In the genomic region with DNA sequence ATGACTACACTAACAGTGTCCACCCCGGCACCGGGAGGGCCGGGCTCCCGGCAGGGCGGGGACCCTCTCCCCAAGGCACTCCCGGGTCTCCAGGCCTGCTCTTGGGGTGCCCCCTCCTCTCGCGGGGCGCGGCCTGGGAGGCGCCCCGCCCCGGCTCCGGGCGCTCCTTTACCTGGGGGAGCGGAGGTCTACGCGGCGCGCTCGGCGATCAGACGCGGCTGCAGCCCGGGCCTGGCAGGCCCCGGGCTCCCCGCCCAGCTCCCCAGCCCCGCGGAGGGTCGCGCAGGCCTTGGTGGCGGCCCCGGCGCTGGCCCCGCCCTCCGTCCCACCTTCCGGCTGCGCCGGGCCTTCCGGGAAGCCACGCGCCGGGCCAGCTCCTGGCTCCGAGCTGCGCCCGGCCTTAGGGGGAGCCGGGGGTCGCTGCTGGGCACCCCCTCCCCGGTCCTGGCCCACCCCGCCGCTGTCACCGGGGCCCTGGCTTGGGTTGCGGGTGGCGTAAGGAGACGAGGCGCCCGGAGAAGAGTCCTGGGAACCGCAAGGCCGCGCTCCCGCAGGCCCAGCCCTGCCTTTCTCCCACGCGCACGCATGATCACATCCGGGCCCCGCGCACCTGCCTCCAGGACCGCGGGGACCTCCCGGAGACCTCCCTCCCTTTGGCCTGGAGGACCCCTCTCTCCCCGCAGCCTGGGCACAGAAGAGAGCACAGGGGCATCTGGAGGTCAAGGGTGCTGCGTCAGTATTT, we compare ENCODE assay signal across 8 cellular contexts. TPM values are rescaled to one million over a fixed set of nuclear protein-coding genes. Genes with fewer than 3 reads are reported as not detected.
A peak's percentile ranks its signal among the peaks of the same experiment; 100 is the strongest.
DNase-seq lines count a peak whose midpoint lies in the region; ATAC-seq and TF ChIP-seq lines count a peak whose summit lies in the region.

Gene C19orf12, minus strand, starts transcription at position 309 of the 742 bp plus-strand sequence. CDS start 6,848 bp downstream, outside the sequence.

- 0% methylated on average over 30 of the region's 72 CpGs; no CpG with 5 or more reads in 1 of the 2 donors for WGBS in testis, 2 donors

- peak; percentile 55 to 57 for ATAC-seq in CD4-positive, CD25-positive, alpha-beta regulatory T cell (ENCODE audit: low read depth in 2 of 2)
- ATAC-seq in GM19328 (IDR thresholded peaks at IDR 0.05; ENCODE audit: unreplicated experiment): peak; percentile 72
- peak; percentile 52 for ATAC-seq in HG03457 (IDR thresholded peaks at IDR 0.05; ENCODE audit: unreplicated experiment)
- ATAC-seq in foreskin keratinocyte: peak; percentile 76

- intact Hi-C loops in testis (cut with DNase I; ENCODE audit: low total_unique reads): loop anchor here (5.0 kb wide), 1 partner anchor 103 kb away; no protein-coding TSS in a partner anchor

- peak within 1 kb of the TSS; percentile 96 to 99 (median 96) for H3K27ac Mint-ChIP-seq in CD4-positive, CD25-positive, alpha-beta regulatory T cell
- H3K27ac Mint-ChIP-seq in neural crest cell (ENCODE audit: unreplicated experiment): peak within 1 kb of the TSS; percentile 92

- peaks cover 6% of the 10 kb centered on the region for H3K27me3 Mint-ChIP-seq in CD4-positive, CD25-positive, alpha-beta regulatory T cell
- no peaks in the 10 kb centered on the region for H3K27me3 Mint-ChIP-seq in neural crest cell (ENCODE audit: low read depth)

- H3K27me3 ChIP-seq in CD4-positive, CD25-positive, alpha-beta regulatory T cell (ENCODE audit: control insufficient read depth, insufficient read depth, low read length): no peaks in the 10 kb centered on the region
- no peaks in the 10 kb centered on the region for H3K27me3 ChIP-seq in Peyer's patch
- peaks cover 2% of the 10 kb centered on the region for H3K27me3 ChIP-seq in foreskin keratinocyte
- H3K27me3 ChIP-seq in testis: no peaks in the 10 kb centered on the region

- peaks cover 64% of the 10 kb centered on the region for H3K4me1 ChIP-seq in CD4-positive, CD25-positive, alpha-beta regulatory T cell (ENCODE audit: control insufficient read depth, insufficient read depth, low read length, poor library complexity, severe bottlenecking)
- peaks cover 4 to 46% (median 12%) of the 10 kb centered on the region in 4 donors for H3K4me1 ChIP-seq in Peyer's patch
- H3K4me1 ChIP-seq in foreskin keratinocyte: no peaks in the 10 kb centered on the region
- peaks cover 25% of the 10 kb centered on the region for H3K4me1 ChIP-seq in testis

- peaks cover 6% of the 10 kb centered on the region for H3K36me3 Mint-ChIP-seq in CD4-positive, CD25-positive, alpha-beta regulatory T cell
- no peaks in the 10 kb centered on the region for H3K36me3 Mint-ChIP-seq in neural crest cell (ENCODE audit: low read depth)

- TF ChIP-seq CTCF in Peyer's patch (IDR thresholded peaks at IDR 0.05): no peak
- no peak for TF ChIP-seq CTCF in foreskin keratinocyte (conservative IDR thresholded peaks at IDR 0.05)
- no peak for TF ChIP-seq CTCF in neural crest cell (conservative IDR thresholded peaks at IDR 0.05)
- TF ChIP-seq CTCF in testis (IDR thresholded peaks at IDR 0.05): no peak

- peak within 1 kb of the TSS; percentile 94 to 98 (median 95) for H3K4me3 Mint-ChIP-seq in CD4-positive, CD25-positive, alpha-beta regulatory T cell
- peak within 1 kb of the TSS; percentile 92 for H3K4me3 Mint-ChIP-seq in neural crest cell

- peak within 1 kb of the TSS; percentile 92 for H3K27ac ChIP-seq in CD4-positive, CD25-positive, alpha-beta regulatory T cell (ENCODE audit: insufficient read depth, low read length, poor library complexity, severe bottlenecking)
- H3K27ac ChIP-seq in Peyer's patch: peak within 1 kb of the TSS; percentile 89 to 97 (median 92)
- H3K27ac ChIP-seq in foreskin keratinocyte: peak within 1 kb of the TSS; percentile 85
- H3K27ac ChIP-seq in testis: peak within 1 kb of the TSS; percentile 92 to 95

- peak within 1 kb of the TSS; percentile 79 for H3K4me3 ChIP-seq in CD4-positive, CD25-positive, alpha-beta regulatory T cell (ENCODE audit: low read depth, low read length)
- H3K4me3 ChIP-seq in Peyer's patch (peak within 1 kb of the TSS; percentile 81 to 99 (median 90)), testis (peak within 1 kb of the TSS; percentile 91)

- DNase-seq in CD4-positive, CD25-positive, alpha-beta regulatory T cell: peak; percentile 50 to 71 (median 51)
- DNase-seq in Peyer's patch (peak; percentile 63 to 82 (median 73)), activated gamma-delta T cell (lab: John Stamatoyannopoulos, UW) (peak; percentile 40), foreskin keratinocyte (peak in 1 of 2 donors; percentile 11), neural crest cell (ENCODE audit: low read depth, low spot score) (peak; percentile 59), testis (peak; percentile 75)

- H3K4me1 Mint-ChIP-seq in CD4-positive, CD25-positive, alpha-beta regulatory T cell: peaks cover 17 to 59% (median 48%) of the 10 kb centered on the region in 4 donors
- peaks cover 41% of the 10 kb centered on the region for H3K4me1 Mint-ChIP-seq in neural crest cell

- no peaks in the 10 kb centered on the region for H3K9me3 Mint-ChIP-seq in CD4-positive, CD25-positive, alpha-beta regulatory T cell
- H3K9me3 Mint-ChIP-seq in neural crest cell: no peaks in the 10 kb centered on the region

- no peaks in the 10 kb centered on the region for H3K36me3 ChIP-seq in CD4-positive, CD25-positive, alpha-beta regulatory T cell (ENCODE audit: control insufficient read depth, insufficient read depth, low read length)
- H3K36me3 ChIP-seq in Peyer's patch (no peaks in the 10 kb centered on the region), testis (ENCODE audit: low read depth, missing control alignments) (no peaks in the 10 kb centered on the region)

- no peaks in the 10 kb centered on the region for H3K9me3 ChIP-seq in CD4-positive, CD25-positive, alpha-beta regulatory T cell (ENCODE audit: control insufficient read depth in 2 of 2, low read length in 2 of 2)
- no peaks in the 10 kb centered on the region for H3K9me3 ChIP-seq in Peyer's patch
- no peaks in the 10 kb centered on the region for H3K9me3 ChIP-seq in testis

- TF ChIP-seq POLR2A in Peyer's patch (IDR thresholded peaks at IDR 0.05) (peak; percentile 54 to 77), testis (IDR thresholded peaks at IDR 0.05) (no peak)

RNA-seq across cellular contexts. Expression of gene C19orf12, which starts in this region (rescaled TPM):
- 22.8 TPM for total RNA-seq in CD4-positive, CD25-positive, alpha-beta regulatory T cell
- polyA plus RNA-seq in CD4-positive, CD25-positive, alpha-beta regulatory T cell: 10 to 100 TPM; 28.3 to 33.7 (median 31.0) TPM
- total RNA-seq in Peyer's patch (10 to 100 TPM; 18.2 to 49.1 (median 28.2) TPM), foreskin keratinocyte (13.8 and 16.7 TPM in 2 replicates), neural crest cell (37.9 and 38.1 TPM in 2 replicates), testis (10 to 100 TPM; 28.8 to 40.5 TPM)
- polyA plus RNA-seq in foreskin keratinocyte (9.9 and 10.0 TPM in 2 replicates), testis (ENCODE audit: insufficient read depth, low read depth, low replicate concordance) (20.8 TPM)
